Comparison of ENCODE assay signal across 18 cellular contexts in genomic region chr10:92913973-92914372, GRCh38.
"Had no signal": no experiment of that assay in that cellular context is flagged by ENCODE, and none has a peak within 500 bp of the region (broad histone marks: within the 10 kb centered on the region; RNA-seq: fewer than 3 reads in every experiment).

No MANE protein-coding gene starts in this region.

- H3K27me3 ChIP-seq: breast epithelium, colonic mucosa, gastrocnemius medialis, left lung, ovary, sigmoid colon, uterus had no signal

- H3K27ac ChIP-seq: breast epithelium, colonic mucosa, left lung, ovary, sigmoid colon, uterus had no signal

- H3K4me3 Mint-ChIP-seq: activated CD4-positive, alpha-beta T cell treated with anti-CD3 and anti-CD28 coated beads for 36 hours; activated CD8-positive, alpha-beta T cell treated with anti-CD3 and anti-CD28 coated beads, Interleukin-2, amount 10 ng/mL, durations not matched to agents 7 days and 5 days; activated T-cell treated with anti-CD3 and anti-CD28 coated beads, Interleukin-2, amount 50 U/mL, for 72 hours; nephron; stimulated activated effector memory CD8-positive, alpha-beta T cell treated with anti-CD3 and anti-CD28 coated beads, Interleukin-12 subunit alpha, Interleukin-12 subunit beta, amount 100 ng/mL, for 72 hours; stimulated activated naive CD8-positive, alpha-beta T cell treated with anti-CD3 and anti-CD28 coated beads, Interleukin-15, amount 100 ng/mL, for 72 hours; type B pancreatic cell had no signal

- H3K36me3 ChIP-seq: breast epithelium, colonic mucosa, ovary, uterus had no signal

- H3K36me3 Mint-ChIP-seq: activated naive CD4-positive, alpha-beta T cell treated with anti-CD3 and anti-CD28 coated beads, Interleukin-2, amount 50 U/mL, for 72 hours; type B pancreatic cell had no signal

- H3K9me3 Mint-ChIP-seq: activated naive CD4-positive, alpha-beta T cell treated with anti-CD3 and anti-CD28 coated beads, Interleukin-2, amount 50 U/mL, for 72 hours; activated T-cell treated with anti-CD3 and anti-CD28 coated beads, Interleukin-2, amount 50 U/mL, for 72 hours; nephron; stimulated activated effector memory CD8-positive, alpha-beta T cell treated with anti-CD3 and anti-CD28 coated beads, Interleukin-12 subunit alpha, Interleukin-12 subunit beta, amount 100 ng/mL, for 72 hours; stimulated activated naive CD8-positive, alpha-beta T cell treated with anti-CD3 and anti-CD28 coated beads, Interleukin-15, amount 100 ng/mL, for 72 hours; type B pancreatic cell had no signal

- H3K27ac Mint-ChIP-seq: activated CD4-positive, alpha-beta T cell treated with anti-CD3 and anti-CD28 coated beads for 36 hours; activated CD8-positive, alpha-beta T cell treated with anti-CD3 and anti-CD28 coated beads, Interleukin-2, amount 10 ng/mL, durations not matched to agents 7 days and 5 days; activated naive CD4-positive, alpha-beta T cell treated with anti-CD3 and anti-CD28 coated beads, Interleukin-2, amount 50 U/mL, for 72 hours; activated T-cell treated with anti-CD3 and anti-CD28 coated beads, Interleukin-2, amount 50 U/mL, for 72 hours; nephron; progenitor cell of endocrine pancreas; stimulated activated effector memory CD8-positive, alpha-beta T cell treated with anti-CD3 and anti-CD28 coated beads, Interleukin-12 subunit alpha, Interleukin-12 subunit beta, amount 100 ng/mL, for 72 hours; type B pancreatic cell had no signal

- H3K27me3 Mint-ChIP-seq: activated CD4-positive, alpha-beta T cell treated with anti-CD3 and anti-CD28 coated beads for 36 hours; progenitor cell of endocrine pancreas; stimulated activated naive CD8-positive, alpha-beta T cell treated with anti-CD3 and anti-CD28 coated beads, Interleukin-15, amount 100 ng/mL, for 72 hours; type B pancreatic cell had no signal

- FAIRE-seq: small intestine had no signal

- H3K4me1 Mint-ChIP-seq: activated CD4-positive, alpha-beta T cell treated with anti-CD3 and anti-CD28 coated beads for 36 hours; stimulated activated effector memory CD8-positive, alpha-beta T cell treated with anti-CD3 and anti-CD28 coated beads, Interleukin-12 subunit alpha, Interleukin-12 subunit beta, amount 100 ng/mL, for 72 hours; stimulated activated naive CD8-positive, alpha-beta T cell treated with anti-CD3 and anti-CD28 coated beads, Interleukin-15, amount 100 ng/mL, for 72 hours had no signal

- H3K9me3 ChIP-seq: breast epithelium, colonic mucosa, gastrocnemius medialis, left lung, ovary, sigmoid colon, uterus had no signal

- H3K4me1 ChIP-seq: breast epithelium, colonic mucosa, left lung, sigmoid colon, uterus had no signal

- H3K4me3 ChIP-seq: breast epithelium, colonic mucosa, gastrocnemius medialis, left lung, lung, ovary, sigmoid colon, uterus had no signal

- DNase-seq: left lung, sigmoid colon had no signal
